28 cellular contexts compared by ENCODE assay signal in genomic region chr6:8905647-8906231, GRCh38.
DNase-seq lines count a peak whose midpoint lies in the region; ATAC-seq and TF ChIP-seq lines count a peak whose summit lies in the region.
"Had no signal": no experiment of that assay in that cellular context is flagged by ENCODE, and none has a peak within 500 bp of the region (broad histone marks: within the 10 kb centered on the region; RNA-seq: fewer than 3 reads in every experiment).

No MANE protein-coding gene starts in this region.

- no peaks in the 10 kb centered on the region for H4K20me1 ChIP-seq in neural progenitor cell (ENCODE audit: low read depth)

- no peaks in the 10 kb centered on the region for H3F3A ChIP-seq in neural progenitor cell (ENCODE audit: low read depth)

- DNase-seq in DMS79 (lab: John Stamatoyannopoulos, UW) = peak; percentile 13
- DNase-seq in NOMO-1 treated with DMSO at 0.1 percent for 48 hours (lab: John Stamatoyannopoulos, UW; ENCODE audit: unreplicated experiment) = peak; percentile 32
- no peak for DNase-seq in neural progenitor cell (ENCODE audit: low spot score)
- DNase-seq in NCI-H2029 (lab: John Stamatoyannopoulos, UW) = no peak
- DNase-seq in NCI-H510A treated with DMSO at 0.1 percent for 48 hours (lab: John Stamatoyannopoulos, UW) = no peak
- no peak for DNase-seq in cardiac septum (ENCODE audit: low spot score)
- DNase-seq: activated CD8-positive, alpha-beta T cell treated with anti-CD3 and anti-CD28 coated beads, Interleukin-2, amount 10 ng/mL, durations not matched to agents 7 days and 5 days; amygdala; CD4-positive, alpha-beta memory T cell; DMS 273 treated with DMSO at 0.1 percent for 48 hours; effector CD4-positive, alpha-beta T cell; erythroblast; foreskin melanocyte; left cardiac atrium; naive B cell; NCI-H526 treated with DMSO at 0.1 percent for 48 hours; occipital lobe; T-helper 2 cell had no signal

- no peaks in the 10 kb centered on the region for H3K36me3 ChIP-seq in neural progenitor cell
- H3K36me3 ChIP-seq: breast epithelium, thoracic aorta had no signal

- no peaks in the 10 kb centered on the region for H3K9me3 Mint-ChIP-seq in neural progenitor cell
- H3K9me3 Mint-ChIP-seq: activated naive CD4-positive, alpha-beta T cell treated with anti-CD3 and anti-CD28 coated beads, Interleukin-2, amount 50 U/mL, for 24 hours; activated T-helper 2 cell treated with anti-CD3 and anti-CD28 coated beads, Interferon-gamma antibody, Interleukin-2, Interleukin-4, amounts not matched to agents 10 μg/mL and 5 μg/mL and 100 μg/mL, durations not matched to agents 14 hours and 24 hours and 36 hours had no signal

- no peaks in the 10 kb centered on the region for H3K4me1 Mint-ChIP-seq in neural progenitor cell
- H3K4me1 Mint-ChIP-seq: activated naive CD4-positive, alpha-beta T cell treated with anti-CD3 and anti-CD28 coated beads, Interleukin-2, amount 50 U/mL, for 24 hours; CD4-positive, alpha-beta memory T cell; naive B cell had no signal

- no peak overlapping the region for H3K4me3 ChIP-seq in neural progenitor cell
- H3K4me3 ChIP-seq: A549, breast epithelium, skin epidermis, thoracic aorta had no signal

- ATAC-seq in esophagus mucosa = peak; percentile 36
- no peak for ATAC-seq in HG03025 (IDR thresholded peaks at IDR 0.05; ENCODE audit: low FRiP score, unreplicated experiment)
- ATAC-seq: A549; activated CD8-positive, alpha-beta T cell treated with anti-CD3 and anti-CD28 coated beads, Interleukin-2, amount 10 ng/mL, durations not matched to agents 7 days and 5 days; left cardiac atrium; SK-N-SH treated with all-trans-retinoic acid at 6 μM for 48 hours had no signal

- no peak overlapping the region for H3K27ac Mint-ChIP-seq in neural progenitor cell
- H3K27ac Mint-ChIP-seq: activated CD8-positive, alpha-beta T cell treated with anti-CD3 and anti-CD28 coated beads, Interleukin-2, amount 10 ng/mL, durations not matched to agents 7 days and 5 days; activated naive CD4-positive, alpha-beta T cell treated with anti-CD3 and anti-CD28 coated beads, Interleukin-2, amount 50 U/mL, for 24 hours; activated T-helper 2 cell treated with anti-CD3 and anti-CD28 coated beads, Interferon-gamma antibody, Interleukin-2, Interleukin-4, amounts not matched to agents 10 μg/mL and 5 μg/mL and 100 μg/mL, durations not matched to agents 14 hours and 24 hours and 36 hours; CD4-positive, alpha-beta memory T cell; naive B cell; stimulated activated naive CD8-positive, alpha-beta T cell treated with anti-CD3 and anti-CD28 coated beads, Interleukin-15, Interleukin-2, amounts not matched to agents 100 ng/mL and 50 ng/mL, for 24 hours had no signal

- H3K9ac ChIP-seq in neural progenitor cell = no peak overlapping the region

- H3K79me2 ChIP-seq in neural progenitor cell (ENCODE audit: low read depth) = no peaks in the 10 kb centered on the region

- H3K27ac ChIP-seq in neural progenitor cell = no peak overlapping the region
- H3K27ac ChIP-seq: A549, skin epidermis, thoracic aorta had no signal

- no peaks in the 10 kb centered on the region for H3K9me3 ChIP-seq in neural progenitor cell (ENCODE audit: low read depth)
- H3K9me3 ChIP-seq: A549, breast epithelium, thoracic aorta had no signal

- no peak for TF ChIP-seq CTCF in neural progenitor cell (IDR thresholded peaks at IDR 0.05)

- H2AFZ ChIP-seq in neural progenitor cell (replicated peaks) = peak overlapping the region; percentile 45

- no peaks in the 10 kb centered on the region for H3K4me1 ChIP-seq in neural progenitor cell
- H3K4me1 ChIP-seq: A549, breast epithelium had no signal

- intact Hi-C loops in cardiac septum (cut with DNase I) = no loop called here

- H3K4me2 ChIP-seq in neural progenitor cell = no peak overlapping the region
- H3K4me2 ChIP-seq: A549 had no signal

- H3K4me3 Mint-ChIP-seq in neural progenitor cell = no peak overlapping the region
- H3K4me3 Mint-ChIP-seq: activated CD8-positive, alpha-beta T cell treated with anti-CD3 and anti-CD28 coated beads, Interleukin-2, amount 10 ng/mL, durations not matched to agents 7 days and 5 days; activated naive CD4-positive, alpha-beta T cell treated with anti-CD3 and anti-CD28 coated beads, Interleukin-2, amount 50 U/mL, for 24 hours; CD4-positive, alpha-beta memory T cell; naive B cell; stimulated activated naive CD8-positive, alpha-beta T cell treated with anti-CD3 and anti-CD28 coated beads, Interleukin-15, Interleukin-2, amounts not matched to agents 100 ng/mL and 50 ng/mL, for 24 hours had no signal

- no peaks in the 10 kb centered on the region for H3K27me3 ChIP-seq in neural progenitor cell
- H3K27me3 ChIP-seq: breast epithelium had no signal

- peaks cover 3% of the 10 kb centered on the region for H3K27me3 Mint-ChIP-seq in neural progenitor cell (ENCODE audit: insufficient read depth, low read depth)
- H3K27me3 Mint-ChIP-seq: CD4-positive, alpha-beta memory T cell; stimulated activated naive CD8-positive, alpha-beta T cell treated with anti-CD3 and anti-CD28 coated beads, Interleukin-15, Interleukin-2, amounts not matched to agents 100 ng/mL and 50 ng/mL, for 24 hours had no signal

- no peaks in the 10 kb centered on the region for H3K36me3 Mint-ChIP-seq in neural progenitor cell
- H3K36me3 Mint-ChIP-seq: activated naive CD4-positive, alpha-beta T cell treated with anti-CD3 and anti-CD28 coated beads, Interleukin-2, amount 50 U/mL, for 24 hours; CD4-positive, alpha-beta memory T cell; naive B cell had no signal

Comparison
In these comparisons a context has a peak if more than half of its experiments do, and no peak if none do; other contexts are left out.
1. DNase-seq: peak in DMS79 (single experiment) and NOMO-1 treated with DMSO at 0.1 percent for 48 hours (single experiment); none in neural progenitor cell (single experiment), NCI-H2029 (single experiment), NCI-H510A treated with DMSO at 0.1 percent for 48 hours (single experiment) and cardiac septum (single experiment).